In the genomic region with DNA sequence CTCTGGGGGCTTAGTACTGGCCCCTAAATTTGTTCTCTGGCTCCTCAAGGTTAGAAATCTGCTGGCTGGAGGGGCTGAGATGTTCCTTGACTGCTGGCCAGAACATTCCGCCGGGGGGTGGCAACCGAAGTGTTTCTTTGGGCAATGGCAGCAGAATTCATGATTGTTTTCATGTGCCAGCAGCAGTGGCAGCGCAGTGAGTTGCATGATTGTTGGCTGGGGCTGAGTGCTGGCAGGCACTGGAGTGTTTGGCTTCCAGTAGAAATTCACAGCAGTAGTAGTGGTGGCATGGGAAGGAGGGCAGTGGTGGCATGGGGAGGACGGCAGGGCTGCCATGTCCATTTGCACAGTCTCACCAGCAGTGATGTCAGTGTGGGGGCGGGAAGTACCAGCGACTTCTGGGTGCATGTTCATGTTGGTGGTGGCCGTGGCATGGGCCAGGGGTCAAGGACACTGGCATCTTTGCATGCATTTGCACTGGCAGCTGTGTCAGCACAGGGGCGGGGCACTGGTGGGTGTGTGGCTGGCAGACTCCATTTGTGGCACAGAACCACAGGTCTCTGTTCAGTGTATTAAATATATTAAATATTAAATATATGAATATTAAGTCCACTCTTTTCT, we compare ENCODE assay signal across 20 cellular contexts.
"Had no signal": no experiment of that assay in that cellular context is flagged by ENCODE, and none has a peak within 500 bp of the region (broad histone marks: within the 10 kb centered on the region; RNA-seq: fewer than 3 reads in every experiment).

No MANE protein-coding gene starts in this region.

- H3K27ac ChIP-seq: dorsolateral prefrontal cortex, heart left ventricle, left ventricle myocardium inferior, lower lobe of right lung, ovary, right atrium auricular region, stomach, thoracic aorta, transverse colon had no signal

- H3K9me3 Mint-ChIP-seq: nephron had no signal

- H3K27me3 Mint-ChIP-seq: naive B cell had no signal

- H3K36me3 Mint-ChIP-seq: naive B cell had no signal

- DNase-seq: cortex of kidney; effector CD8-positive, alpha-beta T cell; foreskin melanocyte; heart left ventricle; islet precursor cell; left ventricle myocardium inferior; lower lobe of right lung; mesenchymal stem cell; naive B cell; ovary; small intestine; stimulated activated CD4-positive, alpha-beta T cell treated with anti-CD3 and anti-CD28 coated beads, Interleukin-12 subunit alpha, Interleukin-12 subunit beta, amount 100 ng/mL, for 4 hours; stimulated activated naive CD4-positive, alpha-beta T cell; stomach; transverse colon had no signal

- H3K27ac Mint-ChIP-seq: nephron had no signal

- H3K4me3 ChIP-seq: dorsolateral prefrontal cortex, heart left ventricle, left ventricle myocardium inferior, lower lobe of right lung, ovary, right atrium auricular region, stomach, thoracic aorta, transverse colon had no signal

- H3K4me1 Mint-ChIP-seq: naive B cell, nephron had no signal

- H3K27me3 ChIP-seq: dorsolateral prefrontal cortex, heart left ventricle, ovary, right atrium auricular region, stomach, transverse colon had no signal

- H3K9me3 ChIP-seq: heart left ventricle, lower lobe of right lung, ovary, right atrium auricular region, thoracic aorta, transverse colon had no signal

- H3K36me3 ChIP-seq: heart left ventricle, left ventricle myocardium inferior, lower lobe of right lung, ovary, right atrium auricular region, stomach, thoracic aorta, transverse colon had no signal

- H3K4me1 ChIP-seq: heart left ventricle, left ventricle myocardium inferior, lower lobe of right lung, right atrium auricular region, stomach, transverse colon had no signal

- H3K4me3 Mint-ChIP-seq: naive B cell, nephron had no signal

- FAIRE-seq: small intestine, urothelium cell line had no signal

- ATAC-seq: heart left ventricle, lower lobe of right lung had no signal
